In the genomic region with DNA sequence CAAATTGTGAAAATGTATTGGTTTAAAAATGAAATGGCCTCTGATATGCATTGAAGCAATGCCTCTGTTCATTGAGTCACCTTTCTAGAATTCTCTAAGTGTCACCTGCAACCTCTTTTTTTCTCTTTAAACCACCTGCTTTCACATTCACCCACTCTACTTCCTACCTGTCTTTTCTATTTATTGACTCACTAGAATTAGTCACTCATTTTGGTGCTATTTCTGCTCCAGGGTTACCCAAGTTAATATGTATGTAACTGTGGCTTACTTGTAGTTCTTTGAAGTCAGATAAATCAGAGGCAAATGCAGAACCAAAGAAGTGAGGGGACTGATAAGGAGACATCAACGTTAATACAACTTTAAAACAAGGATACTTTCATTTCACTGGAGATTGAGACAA, we compare ENCODE assay signal across 19 cellular contexts.
DNase-seq lines count a peak whose midpoint lies in the region; ATAC-seq and TF ChIP-seq lines count a peak whose summit lies in the region.
"Had no signal": no experiment of that assay in that cellular context is flagged by ENCODE, and none has a peak within 500 bp of the region (broad histone marks: within the 10 kb centered on the region; RNA-seq: fewer than 3 reads in every experiment).

No MANE protein-coding gene starts in this region.

- intact Hi-C loops in MCF 10A (cut with micrococcal nuclease), result no loop called here

- POLR2A ChIA-PET in MCF 10A (lab: Yijun Ruan, JAX), result no interaction called here

- no peak overlapping the region for H3K27ac ChIP-seq in right atrium auricular region
- H3K27ac ChIP-seq: BLaER1 had no signal

- TF ChIP-seq CTCF in right atrium auricular region (IDR thresholded peaks at IDR 0.05), result no peak
- no peak for TF ChIP-seq CTCF in MCF 10A (IDR thresholded peaks at IDR 0.05; ENCODE audit: unreplicated experiment)

- no peaks in the 10 kb centered on the region for H3K27me3 Mint-ChIP-seq in MCF 10A (ENCODE audit: insufficient read depth, unreplicated experiment)

- DNase-seq in kidney tubule cell (ENCODE audit: low spot score), result peak; percentile 88
- no peak for DNase-seq in right atrium auricular region (ENCODE audit: low spot score)
- no peak for DNase-seq in amygdala (lab: John Stamatoyannopoulos, UW)
- DNase-seq in MCF 10A (ENCODE audit: unreplicated experiment), result no peak
- DNase-seq: EL, IMR-90, Karpas-422, NCI-H1105 treated with DMSO at 0.1 percent for 48 hours, NCI-H1694 treated with DMSO at 0.1 percent for 48 hours, NCI-H345, NCI-H526 treated with DMSO at 0.1 percent for 48 hours, Right ventricle myocardium superior, SK-N-SH, T-helper 1 cell had no signal

- peaks cover 12% of the 10 kb centered on the region for H3K36me3 Mint-ChIP-seq in MCF 10A (ENCODE audit: insufficient read depth, unreplicated experiment)

- peaks cover 31% of the 10 kb centered on the region for H3K9me3 Mint-ChIP-seq in MCF 10A (ENCODE audit: unreplicated experiment)

- H3K4me3 Mint-ChIP-seq in MCF 10A (ENCODE audit: unreplicated experiment), result no peak overlapping the region

- H3K4me3 ChIP-seq in right atrium auricular region, result no peak overlapping the region
- H3K4me3 ChIP-seq: BLaER1 had no signal

- ATAC-seq in GM18861 (IDR thresholded peaks at IDR 0.05; ENCODE audit: unreplicated experiment) (peak; percentile 87), GM21619 (IDR thresholded peaks at IDR 0.05; ENCODE audit: unreplicated experiment) (peak; percentile 61), HG03354 (IDR thresholded peaks at IDR 0.05; ENCODE audit: poor library complexity, severe bottlenecking, unreplicated experiment) (peak; percentile 83), HG03039 (IDR thresholded peaks at IDR 0.05; ENCODE audit: unreplicated experiment) (no peak)

- no peak overlapping the region for H3K27ac Mint-ChIP-seq in MCF 10A (ENCODE audit: low read depth, unreplicated experiment)

- CTCF ChIA-PET in MCF 10A (lab: Yijun Ruan, JAX), result interaction anchor here (0.6 kb wide), 1 partner anchor 219 kb away, joined by 4 read pairs; no protein-coding TSS in a partner anchor

- no peaks in the 10 kb centered on the region for H3K4me1 Mint-ChIP-seq in MCF 10A (ENCODE audit: insufficient read depth, unreplicated experiment)

- H3K4me1 ChIP-seq in right atrium auricular region, result no peaks in the 10 kb centered on the region
- H3K4me1 ChIP-seq: BLaER1 had no signal

- no peaks in the 10 kb centered on the region for H3K27me3 ChIP-seq in right atrium auricular region
- H3K27me3 ChIP-seq: BLaER1 had no signal

- BruUV-seq in MCF 10A (replicated peaks; lab: Mats Ljungman, UMichigan), result no TSS peak

- no peaks in the 10 kb centered on the region for H3K9me3 ChIP-seq in right atrium auricular region
- H3K9me3 ChIP-seq: BLaER1, SK-N-SH had no signal

- H3K36me3 ChIP-seq in right atrium auricular region, result no peaks in the 10 kb centered on the region
- H3K36me3 ChIP-seq: BLaER1 had no signal
